Comparison of ENCODE assay signal across 1 cellular context in the genomic region with DNA sequence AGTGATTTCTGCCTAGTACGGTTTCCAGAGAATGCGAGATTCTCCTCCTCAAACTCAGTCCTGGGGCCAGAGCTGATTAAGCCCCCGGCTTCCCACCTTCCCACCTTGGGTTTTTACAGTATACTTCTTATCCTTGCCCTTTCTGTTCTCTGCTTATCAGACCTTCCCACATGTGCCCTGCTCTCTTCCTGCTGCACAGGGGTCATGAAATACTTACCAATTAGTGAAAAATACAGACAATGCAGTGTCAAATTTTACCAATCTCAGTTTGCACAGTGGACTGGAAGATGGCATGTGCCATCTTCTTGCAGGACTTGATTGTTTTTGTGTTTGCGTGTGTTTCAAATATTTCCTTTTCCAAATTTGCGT.
TF ChIP-seq lines count a peak whose summit lies in the region.

No MANE protein-coding gene starts in this region.

TF ChIP-seq in WTC11, 78 proteins besides CTCF, POLR2A, EP300 and RAD21 (continued from another document):
- TF ChIP-seq, protein P1, sequence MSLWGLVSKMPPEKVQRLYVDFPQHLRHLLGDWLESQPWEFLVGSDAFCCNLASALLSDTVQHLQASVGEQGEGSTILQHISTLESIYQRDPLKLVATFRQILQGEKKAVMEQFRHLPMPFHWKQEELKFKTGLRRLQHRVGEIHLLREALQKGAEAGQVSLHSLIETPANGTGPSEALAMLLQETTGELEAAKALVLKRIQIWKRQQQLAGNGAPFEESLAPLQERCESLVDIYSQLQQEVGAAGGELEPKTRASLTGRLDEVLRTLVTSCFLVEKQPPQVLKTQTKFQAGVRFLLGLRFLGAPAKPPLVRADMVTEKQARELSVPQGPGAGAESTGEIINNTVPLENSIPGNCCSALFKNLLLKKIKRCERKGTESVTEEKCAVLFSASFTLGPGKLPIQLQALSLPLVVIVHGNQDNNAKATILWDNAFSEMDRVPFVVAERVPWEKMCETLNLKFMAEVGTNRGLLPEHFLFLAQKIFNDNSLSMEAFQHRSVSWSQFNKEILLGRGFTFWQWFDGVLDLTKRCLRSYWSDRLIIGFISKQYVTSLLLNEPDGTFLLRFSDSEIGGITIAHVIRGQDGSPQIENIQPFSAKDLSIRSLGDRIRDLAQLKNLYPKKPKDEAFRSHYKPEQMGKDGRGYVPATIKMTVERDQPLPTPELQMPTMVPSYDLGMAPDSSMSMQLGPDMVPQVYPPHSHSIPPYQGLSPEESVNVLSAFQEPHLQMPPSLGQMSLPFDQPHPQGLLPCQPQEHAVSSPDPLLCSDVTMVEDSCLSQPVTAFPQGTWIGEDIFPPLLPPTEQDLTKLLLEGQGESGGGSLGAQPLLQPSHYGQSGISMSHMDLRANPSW (CRISPR knock-in tag; conservative IDR thresholded peaks at IDR 0.05; ENCODE audit: low read depth): no peak
- TF ChIP-seq ZNF263 (CRISPR knock-in tag; IDR thresholded peaks at IDR 0.05; ENCODE audit: low read depth): no peak
- TF ChIP-seq, protein P2, sequence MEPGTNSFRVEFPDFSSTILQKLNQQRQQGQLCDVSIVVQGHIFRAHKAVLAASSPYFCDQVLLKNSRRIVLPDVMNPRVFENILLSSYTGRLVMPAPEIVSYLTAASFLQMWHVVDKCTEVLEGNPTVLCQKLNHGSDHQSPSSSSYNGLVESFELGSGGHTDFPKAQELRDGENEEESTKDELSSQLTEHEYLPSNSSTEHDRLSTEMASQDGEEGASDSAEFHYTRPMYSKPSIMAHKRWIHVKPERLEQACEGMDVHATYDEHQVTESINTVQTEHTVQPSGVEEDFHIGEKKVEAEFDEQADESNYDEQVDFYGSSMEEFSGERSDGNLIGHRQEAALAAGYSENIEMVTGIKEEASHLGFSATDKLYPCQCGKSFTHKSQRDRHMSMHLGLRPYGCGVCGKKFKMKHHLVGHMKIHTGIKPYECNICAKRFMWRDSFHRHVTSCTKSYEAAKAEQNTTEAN (CRISPR knock-in tag; IDR thresholded peaks at IDR 0.05): no peak
- TF ChIP-seq ZNF416 (CRISPR knock-in tag; IDR thresholded peaks at IDR 0.05): no peak
